8 cellular contexts compared by ENCODE assay signal in genomic region chr22:38792833-38793232, GRCh38. TPM values are rescaled to one million over a fixed set of nuclear protein-coding genes. Genes with fewer than 3 reads are reported as not detected.
DNase-seq lines count a peak whose midpoint lies in the region; ATAC-seq, FAIRE-seq and TF ChIP-seq lines count a peak whose summit lies in the region.

No MANE protein-coding gene starts in this region.

- TSS peak; percentile 83 for BruUV-seq in OCI-LY7 (replicated peaks; lab: Mats Ljungman, UMichigan)

- H2AFZ ChIP-seq in OCI-LY7 (ENCODE audit: low read length) (no peak overlapping the region), H1 (ENCODE audit: low read length) (no peak overlapping the region), trophoblast cell (ENCODE audit: insufficient read depth, low read length, poor library complexity) (no peak overlapping the region)

- H2BK12ac ChIP-seq in H1 (ENCODE audit: low read depth, low read length) (no peak overlapping the region), trophoblast cell (ENCODE audit: low read length) (no peak overlapping the region)

- H4K91ac ChIP-seq in H1 (replicated peaks; ENCODE audit: insufficient read length, low read length) (no peak overlapping the region), trophoblast cell (ENCODE audit: low read depth, low read length) (no peak overlapping the region)

- ATAC-seq in GM19328 (IDR thresholded peaks at IDR 0.05; ENCODE audit: unreplicated experiment), result no peak
- no peak for ATAC-seq in HG03432 (IDR thresholded peaks at IDR 0.05; ENCODE audit: unreplicated experiment)
- no peak for ATAC-seq in GM18502 (IDR thresholded peaks at IDR 0.05; ENCODE audit: poor library complexity, unreplicated experiment)

- intact Hi-C loops in OCI-LY7 (cut with micrococcal nuclease; ENCODE audit: unreplicated experiment), result no loop called here

- no peak overlapping the region for H4K8ac ChIP-seq in H1 (ENCODE audit: extremely low read depth, insufficient read depth, low read length)
- no peak overlapping the region for H4K8ac ChIP-seq in trophoblast cell (ENCODE audit: low read depth, low read length)

- H3K14ac ChIP-seq in H1 (ENCODE audit: insufficient read length), result no peak overlapping the region
- H3K14ac ChIP-seq in trophoblast cell (ENCODE audit: low read length), result no peak overlapping the region

- TF ChIP-seq EP300 in H1 (IDR thresholded peaks at IDR 0.05; ENCODE audit: borderline replicate concordance in 1 of 2, low read depth in 2 of 2, low read length in 2 of 2), result no peak

- H2BK15ac ChIP-seq in H1 (ENCODE audit: low read length), result no peak overlapping the region

- H3K9ac ChIP-seq in H1 (replicated peaks in 1 of 4; ENCODE audit: extremely low read depth in 1 of 4, low read depth in 3 of 4, low read length in 3 of 4), result no peak overlapping the region
- no peak overlapping the region for H3K9ac ChIP-seq in trophoblast cell (ENCODE audit: low read length)

- 83% methylated on average over 4 of the region's 4 CpGs; no CpG with 5 or more reads in 1 of the 2 experiments for WGBS in H1 (ENCODE audit: extremely low coverage in 1 of 2, insufficient coverage in 1 of 2, insufficient read length in 1 of 2, insufficient replicate concordance in 2 of 2, low coverage in 1 of 2, low lambda C conversion rate in 2 of 2, missing lambda C conversion rate in 1 of 2), 2 experiments
- no CpG with 5 or more reads among the region's 4 CpGs for WGBS in trophoblast cell (ENCODE audit: extremely low coverage, insufficient coverage, insufficient read length)

- H3K36me3 ChIP-seq in OCI-LY7 (ENCODE audit: insufficient read depth, low read length) (no peaks in the 10 kb centered on the region), H1 (ENCODE audit: control insufficient read depth in 2 of 4, insufficient read depth in 4 of 4, low read length in 3 of 4) (no peaks in the 10 kb centered on the region), trophoblast cell (ENCODE audit: control insufficient read depth in 1 of 2, insufficient read depth in 2 of 2, low read length in 2 of 2) (peaks cover 3 to 6% of the 10 kb centered on the region in 2 experiments)

- POLR2A ChIA-PET in OCI-LY7 (lab: Charles Lee), result no interaction called here
- POLR2A ChIA-PET in H1 (lab: Charles Lee; ENCODE audit: partially characterized antibody), result no interaction called here

- H3K9me3 ChIP-seq in OCI-LY7 (ENCODE audit: low read length), result no peaks in the 10 kb centered on the region
- no peaks in the 10 kb centered on the region for H3K9me3 ChIP-seq in H1 (ENCODE audit: insufficient read depth in 2 of 2, low read depth in 1 of 2, low read length in 1 of 2)
- no peaks in the 10 kb centered on the region for H3K9me3 ChIP-seq in trophoblast cell (ENCODE audit: insufficient read depth, low read depth, low read length)

- TF ChIP-seq CTCF in OCI-LY7 (conservative IDR thresholded peaks at IDR 0.05; ENCODE audit: low read length) (no peak), H1 (IDR thresholded peaks at IDR 0.05; ENCODE audit: control extremely low read depth in 1 of 3, insufficient read depth in 1 of 3, low read depth in 1 of 3, low read length in 3 of 3) (no peak)

- H3K23me2 ChIP-seq in H1 (ENCODE audit: low read depth, low read length), result peaks cover 5% of the 10 kb centered on the region

- H4K12ac ChIP-seq in trophoblast cell (ENCODE audit: low read depth, low read length), result no peak overlapping the region

- no peak for TF ChIP-seq RAD21 in H1 (IDR thresholded peaks at IDR 0.05 in 1 of 2, conservative IDR thresholded peaks at IDR 0.05 in 1 of 2; ENCODE audit: low read depth in 2 of 2, low read length in 2 of 2)

- FAIRE-seq in H1 (lab: Jason Lieb, UNC), result no peak

- no peaks in the 10 kb centered on the region for H3K9me2 ChIP-seq in OCI-LY7 (ENCODE audit: insufficient read depth, low read length)

- no peak overlapping the region for H3K56ac ChIP-seq in H1 (replicated peaks; ENCODE audit: insufficient read length, low read depth, low read length)

- H3K4me1 ChIP-seq in OCI-LY7 (ENCODE audit: insufficient read depth, low read length, poor library complexity, severe bottlenecking) (peaks cover 14% of the 10 kb centered on the region), H1 (replicated peaks in 1 of 4; ENCODE audit: control insufficient read depth in 3 of 4, insufficient read depth in 4 of 4, low read length in 3 of 4) (peaks cover 0 to 4% (median 0%) of the 10 kb centered on the region in 4 experiments; a peak in 1 of 7 replicates), trophoblast cell (ENCODE audit: control insufficient read depth in 1 of 2, insufficient read depth in 2 of 2, low read length in 2 of 2) (peaks cover 0 to 4% of the 10 kb centered on the region in 2 experiments)

- H3K18ac ChIP-seq in H1 (ENCODE audit: extremely low read depth, low read length) (no peak overlapping the region), trophoblast cell (ENCODE audit: low read length) (no peak overlapping the region)

- no peak overlapping the region for H2BK20ac ChIP-seq in H1 (ENCODE audit: low read length)

- H3K27me3 ChIP-seq in H1 (replicated peaks in 1 of 4; ENCODE audit: control insufficient read depth in 3 of 4, extremely low read depth in 1 of 4, insufficient read depth in 3 of 4, low read length in 3 of 4) (peaks cover 0 to 6% (median 0%) of the 10 kb centered on the region in 4 experiments; a peak in 2 of 7 replicates), trophoblast cell (ENCODE audit: insufficient read depth, low read length) (peaks cover 2% of the 10 kb centered on the region)

- TF ChIP-seq POLR2A in H1 (IDR thresholded peaks at IDR 0.05; ENCODE audit: control extremely low read depth in 1 of 2, low read depth in 2 of 2, low read length in 2 of 2), result no peak

- H3K27ac ChIP-seq in OCI-LY7 (ENCODE audit: low read depth, low read length, poor library complexity, severe bottlenecking) (no peak overlapping the region), H1 (ENCODE audit: low read depth, low read length) (no peak overlapping the region), trophoblast cell (ENCODE audit: low read depth, low read length) (no peak overlapping the region)

- no peak overlapping the region for H3K23ac ChIP-seq in H1 (ENCODE audit: insufficient read length)
- H3K23ac ChIP-seq in trophoblast cell (ENCODE audit: low read length), result no peak overlapping the region

- H3K4me2 ChIP-seq in OCI-LY7 (ENCODE audit: low read length) (peak overlapping the region; percentile 69), H1 (ENCODE audit: insufficient read depth in 1 of 2, low read depth in 2 of 2, low read length in 2 of 2) (peak overlapping the region; percentile 78 to 91; a peak in 3 of 4 replicates), trophoblast cell (ENCODE audit: low read length) (peak overlapping the region; percentile 84)

- H2BK120ac ChIP-seq in H1 (replicated peaks; ENCODE audit: low read depth, low read length) (no peak overlapping the region), trophoblast cell (ENCODE audit: insufficient read depth, low read length, poor library complexity) (no peak overlapping the region)

- H4K20me1 ChIP-seq in OCI-LY7 (ENCODE audit: insufficient read depth, low read length) (no peaks in the 10 kb centered on the region), H1 (replicated peaks in 1 of 2; ENCODE audit: control insufficient read depth in 1 of 2, insufficient read depth in 2 of 2, low read length in 2 of 2) (no peaks in the 10 kb centered on the region)

- no peak overlapping the region for H3K4ac ChIP-seq in H1 (replicated peaks; ENCODE audit: insufficient read length, low read depth, low read length)
- H3K4ac ChIP-seq in trophoblast cell (ENCODE audit: low read depth, low read length), result no peak overlapping the region

- no peaks in the 10 kb centered on the region for H3K79me2 ChIP-seq in OCI-LY7 (ENCODE audit: insufficient read depth, low read depth, low read length)
- no peaks in the 10 kb centered on the region for H3K79me2 ChIP-seq in H1 (ENCODE audit: control insufficient read depth in 1 of 2, insufficient read depth in 2 of 2, low read length in 2 of 2)
- peaks cover 2% of the 10 kb centered on the region for H3K79me2 ChIP-seq in trophoblast cell (ENCODE audit: control insufficient read depth, insufficient read depth, low read length, poor library complexity)

- no peak overlapping the region for H4K5ac ChIP-seq in H1 (ENCODE audit: insufficient read length, low read depth, low read length)

- CTCF ChIA-PET in OCI-LY7 (lab: Charles Lee; ENCODE audit: unreplicated experiment), result no interaction called here
- CTCF ChIA-PET in H1 (lab: Charles Lee; ENCODE audit: partially characterized antibody), result interaction anchor here (0.6 to 4.4 kb wide), 4 partner anchors 24 to 73 kb away, joined by 3 to 33 read pairs (median 3); no protein-coding TSS in a partner anchor

- H3K4me3 ChIP-seq in OCI-LY7 (ENCODE audit: low read depth, low read length, poor library complexity, severe bottlenecking) (peak overlapping the region; percentile 73), H1 (ENCODE audit: extremely low read depth in 1 of 4, insufficient read depth in 2 of 4, low read depth in 3 of 4, low read length in 4 of 4) (peak overlapping the region in 2 of 4 experiments; percentile 61 to 86; a peak in 3 of 8 replicates), trophoblast cell (ENCODE audit: low read depth, low read length) (no peak overlapping the region)

- no peak overlapping the region for H2BK5ac ChIP-seq in H1 (ENCODE audit: low read depth, low read length)
- H2BK5ac ChIP-seq in trophoblast cell (ENCODE audit: low read depth, low read length, poor library complexity), result no peak overlapping the region

- H3K79me1 ChIP-seq in H1 (ENCODE audit: low read depth, low read length), result no peaks in the 10 kb centered on the region
- peaks cover 4% of the 10 kb centered on the region for H3K79me1 ChIP-seq in trophoblast cell (ENCODE audit: low read length)

- DNase-seq in EH (ENCODE audit: low read depth) (peak; percentile 29), OCI-LY7 (ENCODE audit: low spot score) (no peak), H1 (ENCODE audit: low read depth in 1 of 2, low spot score in 2 of 2) (no peak), trophoblast cell (peak; percentile 5 to 47), AG08395 (ENCODE audit: low spot score) (no peak)

- H2AK5ac ChIP-seq in H1 (ENCODE audit: low read depth, low read length) (no peak overlapping the region), trophoblast cell (ENCODE audit: low read length) (no peak overlapping the region)

RNA-seq across cellular contexts. Expression of gene DNAL4, which starts 1.1 kb away (rescaled TPM):
- 6.8 and 7.1 TPM in 2 replicates for total RNA-seq in OCI-LY7 (2014; rRNA removed; shearing (Covaris generic))
- total RNA-seq in OCI-LY7 (2022), result 6.4 and 6.6 TPM in 2 replicates
- 7.8 and 8.8 TPM in 2 replicates for total RNA-seq in H1 (2021; fragmentation: NEBNext Ultra II Directional; extraction: Animal tissue kit (Norgen Biotek cat#: 25700))
- 14.0 and 23.4 TPM in 2 replicates for polyA plus RNA-seq in H1 (2011; rRNA removed)
- 17.7 TPM for polyA plus RNA-seq in H1 (2011; cell fraction: cytosol; rRNA removed)
- polyA plus RNA-seq in H1 (2011; cell fraction: nucleus; rRNA removed), result 17.5 TPM
- 7.9 to 11.2 TPM (median 10.6 TPM) in 4 replicates for polyA plus RNA-seq in H1 (2012, experiment 1 of 2)
- polyA plus RNA-seq in H1 (2012, experiment 2 of 2), result 12.6 TPM
- polyA plus RNA-seq in H1 (2013, experiment 1 of 2), result 7.5 TPM
- polyA plus RNA-seq in H1 (2013, experiment 2 of 2), result 8.2 TPM
- polyA minus RNA-seq in H1 (2011; rRNA and poly(A)+ RNA removed), result 6.9 and 7.1 TPM in 2 replicates
- 5.4 TPM for polyA minus RNA-seq in H1 (2011; cell fraction: cytosol; rRNA and poly(A)+ RNA removed)
- 2.5 TPM for polyA minus RNA-seq in H1 (2011; cell fraction: nucleus; rRNA and poly(A)+ RNA removed)
- 12.4 and 13.7 TPM in 2 replicates for polyA plus RNA-seq in trophoblast cell (2013)

RNA-seq across cellular contexts. Expression of gene SUN2, which starts 37.0 kb away (rescaled TPM):
- total RNA-seq in OCI-LY7 (2014; rRNA removed; shearing (Covaris generic)), result 59.1 and 67.6 TPM in 2 replicates
- total RNA-seq in OCI-LY7 (2022), result 80.2 and 95.7 TPM in 2 replicates
- 10.5 and 11.7 TPM in 2 replicates for total RNA-seq in H1 (2021; fragmentation: NEBNext Ultra II Directional; extraction: Animal tissue kit (Norgen Biotek cat#: 25700))
- polyA plus RNA-seq in H1 (2011; rRNA removed), result 5.1 and 8.3 TPM in 2 replicates
- polyA plus RNA-seq in H1 (2011; cell fraction: cytosol; rRNA removed), result 8.5 TPM
- 20.5 TPM for polyA plus RNA-seq in H1 (2011; cell fraction: nucleus; rRNA removed)
- polyA plus RNA-seq in H1 (2012, experiment 1 of 2), result 12.3 to 22.3 TPM (median 17.1 TPM) in 4 replicates
- 9.0 TPM for polyA plus RNA-seq in H1 (2012, experiment 2 of 2)
- 11.5 TPM for polyA plus RNA-seq in H1 (2013, experiment 1 of 2)
- polyA plus RNA-seq in H1 (2013, experiment 2 of 2), result 10.8 TPM
- 9.8 and 10.0 TPM in 2 replicates for polyA minus RNA-seq in H1 (2011; rRNA and poly(A)+ RNA removed)
- 13.1 TPM for polyA minus RNA-seq in H1 (2011; cell fraction: cytosol; rRNA and poly(A)+ RNA removed)
- 14.1 TPM for polyA minus RNA-seq in H1 (2011; cell fraction: nucleus; rRNA and poly(A)+ RNA removed)
- 40.8 and 42.4 TPM in 2 replicates for polyA plus RNA-seq in trophoblast cell (2013)

RNA-seq across cellular contexts. Expression of gene NPTXR, which starts 51.0 kb away (rescaled TPM):
- not detected in 2 replicates for total RNA-seq in OCI-LY7 (2014; rRNA removed; shearing (Covaris generic))
- total RNA-seq in OCI-LY7 (2022), result 0.08 and 0.11 TPM in 2 replicates
- 5.8 and 6.4 TPM in 2 replicates for total RNA-seq in H1 (2021; fragmentation: NEBNext Ultra II Directional; extraction: Animal tissue kit (Norgen Biotek cat#: 25700))
- polyA plus RNA-seq in H1 (2011; rRNA removed), result 3.7 and 4.9 TPM in 2 replicates
- 3.3 TPM for polyA plus RNA-seq in H1 (2011; cell fraction: cytosol; rRNA removed)
- polyA plus RNA-seq in H1 (2011; cell fraction: nucleus; rRNA removed), result 3.8 TPM
- 5.5 to 8.8 TPM (median 6.9 TPM) in 4 replicates for polyA plus RNA-seq in H1 (2012, experiment 1 of 2)
- 5.3 TPM for polyA plus RNA-seq in H1 (2012, experiment 2 of 2)
- 5.2 TPM for polyA plus RNA-seq in H1 (2013, experiment 1 of 2)
- polyA plus RNA-seq in H1 (2013, experiment 2 of 2), result 6.0 TPM
- polyA minus RNA-seq in H1 (2011; rRNA and poly(A)+ RNA removed), result 5.1 and 5.9 TPM in 2 replicates
- polyA minus RNA-seq in H1 (2011; cell fraction: cytosol; rRNA and poly(A)+ RNA removed), result 8.6 TPM
- 2.4 TPM for polyA minus RNA-seq in H1 (2011; cell fraction: nucleus; rRNA and poly(A)+ RNA removed)
- polyA plus RNA-seq in trophoblast cell (2013), result 0.44 and 0.51 TPM in 2 replicates

Comparison
In these comparisons a context has a peak if more than half of its experiments do, and no peak if none do; other contexts are left out.
1. DNase-seq: peak in EH (single experiment) and trophoblast cell (2 of 2); none in OCI-LY7 (single experiment), H1 (0 of 2) and AG08395 (single experiment).
2. Peak in every context shown above with its lines, with median percentiles within 50 percentile points of each other: H3K4me2 ChIP-seq.